9 cellular contexts compared by ENCODE assay signal in genomic region chr9:20980713-20981481, GRCh38. TPM values are rescaled to one million over a fixed set of nuclear protein-coding genes. Genes with fewer than 3 reads are reported as not detected.
A peak's percentile ranks its signal among the peaks of the same experiment; 100 is the strongest.
DNase-seq lines count a peak whose midpoint lies in the region; ATAC-seq and TF ChIP-seq lines count a peak whose summit lies in the region.
"Had no signal": no experiment of that assay in that cellular context is flagged by ENCODE, and none has a peak within 500 bp of the region (broad histone marks: within the 10 kb centered on the region; RNA-seq: fewer than 3 reads in every experiment).

No MANE protein-coding gene starts in this region.

- ATAC-seq in GM21515 (IDR thresholded peaks at IDR 0.05; ENCODE audit: unreplicated experiment) (peak; percentile 70), natural killer cell (no peak)
- ATAC-seq: body of pancreas had no signal

- no peaks in the 10 kb centered on the region for H3K27me3 Mint-ChIP-seq in natural killer cell (ENCODE audit: low read depth in 2 of 2)

- TF ChIP-seq CTCF in BJ (IDR thresholded peaks at IDR 0.05; ENCODE audit: insufficient read depth, low read depth, low read length) (no peak), natural killer cell (IDR thresholded peaks at IDR 0.05) (no peak)

- H3K4me3 Mint-ChIP-seq in natural killer cell = no peak overlapping the region

- no peak overlapping the region for H3K4me3 ChIP-seq in BJ (ENCODE audit: low read depth, low read length)
- H3K4me3 ChIP-seq: body of pancreas had no signal

- no peak overlapping the region for H3K27ac Mint-ChIP-seq in natural killer cell

- H3K9me3 Mint-ChIP-seq in natural killer cell = no peaks in the 10 kb centered on the region

- H3K4me1 Mint-ChIP-seq in natural killer cell = no peaks in the 10 kb centered on the region

- intact Hi-C loops in natural killer cell (cut with micrococcal nuclease) = no loop called here

- POLR2A ChIA-PET in BJ (lab: Charles Lee) = no interaction called here

- H3K36me3 ChIP-seq in BJ (ENCODE audit: control insufficient read depth, insufficient read depth, low read length) = peaks cover 3% of the 10 kb centered on the region

- peak; percentile 59 for DNase-seq in BJ (ENCODE audit: low read depth)
- DNase-seq in NAMALWA (ENCODE audit: low spot score) = peak; percentile 29
- peak; percentile 92 for DNase-seq in fibroblast of gingiva (ENCODE audit: low read depth)
- DNase-seq in stromal cell of bone marrow (ENCODE audit: low read depth) = peak; percentile 56
- DNase-seq in SHP77 (lab: John Stamatoyannopoulos, UW) = no peak
- no peak for DNase-seq in natural killer cell
- DNase-seq in NCI-H1105 treated with DMSO at 0.1 percent for 48 hours (lab: John Stamatoyannopoulos, UW) = no peak

- CTCF ChIA-PET in BJ (lab: Yijun Ruan, JAX) = interaction anchor here (0.7 to 2.0 kb wide), 3 partner anchors 10 to 946 kb away, joined by 3 to 6 read pairs (median 5); no protein-coding TSS in a partner anchor

- no peaks in the 10 kb centered on the region for H3K27me3 ChIP-seq in BJ (ENCODE audit: control insufficient read depth, insufficient read depth, low read length)
- H3K27me3 ChIP-seq: body of pancreas had no signal

- peaks cover 10% of the 10 kb centered on the region for H3K36me3 Mint-ChIP-seq in natural killer cell

RNA-seq across cellular contexts. Expression of gene HACD4, which starts 50.5 kb away (rescaled TPM):
- polyA plus RNA-seq in BJ (2011; rRNA removed) = 4.3 and 8.6 TPM in 2 replicates
- polyA minus RNA-seq in BJ (2011; rRNA and poly(A)+ RNA removed) = 3.0 and 3.1 TPM in 2 replicates
- 10 to 100 TPM; 14.0 to 16.5 (median 14.4) TPM for total RNA-seq in natural killer cell

Comparison
In these comparisons a context has a peak if more than half of its experiments do, and no peak if none do; other contexts are left out.
1. DNase-seq: peak in BJ (single experiment), NAMALWA (single experiment), fibroblast of gingiva (single experiment) and stromal cell of bone marrow (single experiment); none in SHP77 (0 of 2), natural killer cell (single experiment) and NCI-H1105 treated with DMSO at 0.1 percent for 48 hours (single experiment).